ENCODE assay signal across 32 cellular contexts in the genomic region with DNA sequence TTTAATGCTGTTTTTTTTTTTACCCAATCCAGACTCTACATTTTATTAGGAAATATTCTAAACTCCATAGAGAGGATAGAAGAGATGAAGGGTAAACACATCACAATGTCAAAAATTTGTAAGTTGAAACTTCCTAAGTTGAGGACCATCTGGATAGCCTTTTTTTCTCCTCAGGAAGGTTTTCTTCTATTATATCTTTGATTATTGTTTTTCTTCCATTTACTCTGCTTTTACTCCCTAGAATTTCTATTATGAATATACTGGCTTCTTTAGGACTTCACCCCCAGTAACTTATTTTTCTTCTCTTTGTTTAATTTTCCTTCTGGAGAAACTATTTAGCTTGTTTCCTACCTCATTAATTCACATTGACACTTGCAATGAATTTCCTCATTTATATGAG.
"Had no signal": no experiment of that assay in that cellular context is flagged by ENCODE, and none has a peak within 500 bp of the region (broad histone marks: within the 10 kb centered on the region; RNA-seq: fewer than 3 reads in every experiment).

No MANE protein-coding gene starts in this region.

- DNase-seq: activated B cell treated with CpG ODN at 0.5 μM for 24 hours; activated CD4-positive, alpha-beta memory T cell treated with anti-CD3 and anti-CD28 coated beads for 36 hours; activated CD4-positive, alpha-beta T cell treated with anti-CD3 and anti-CD28 coated beads for 4 hours; activated CD4-positive, alpha-beta T cell treated with anti-CD3 and anti-CD28 coated beads, Interleukin-2, amount 10 ng/mL, durations not matched to agents 24 days and 14 days; activated CD4-positive, alpha-beta T cell treated with anti-CD3 and anti-CD28 coated beads, Interleukin-2, amount 50 U/mL, for 1 hour; activated CD4-positive, alpha-beta T cell treated with anti-CD3 and anti-CD28 coated beads, Interleukin-2, amount 50 U/mL, for 4 hours; activated CD4-positive, CD25-positive, alpha-beta regulatory T cell treated with anti-CD3 and anti-CD28 coated beads, Interleukin-2, amount 50 U/mL, for 72 hours; activated CD8-positive, alpha-beta memory T cell treated with anti-CD3 and anti-CD28 coated beads, Interleukin-2, amount 50 U/mL, for 4 hours; activated CD8-positive, alpha-beta T cell treated with anti-CD3 and anti-CD28 coated beads for 36 hours; activated effector memory CD4-positive, alpha-beta T cell treated with anti-CD3 and anti-CD28 coated beads, Interleukin-2, amount 50 U/mL, for 16 hours; activated gamma-delta T cell treated with Interleukin-2 at 50 U/mL for 16 hours; activated naive CD4-positive, alpha-beta T cell; activated naive CD4-positive, alpha-beta T cell treated with anti-CD3 and anti-CD28 coated beads for 36 hours; activated naive CD4-positive, alpha-beta T cell treated with anti-CD3 and anti-CD28 coated beads, Interleukin-2, amount 50 U/mL, for 16 hours; activated naive CD8-positive, alpha-beta T cell treated with anti-CD3 and anti-CD28 coated beads for 36 hours; activated T-cell treated with anti-CD3 and anti-CD28 coated beads for 4 hours; activated T-cell treated with anti-CD3 and anti-CD28 coated beads, Interleukin-2, amount 50 U/mL, for 1 hour; activated T-cell treated with anti-CD3 and anti-CD28 coated beads, Interleukin-2, amount 50 U/mL, for 4 hours; activated T-cell treated with anti-CD3 and anti-CD28 coated beads, Interleukin-2, amount 50 U/mL, for 72 hours; adrenal gland; amniotic stem cell; aorta; caudate nucleus; cerebellar nuclear complex; T-helper 1 cell; T-helper 2 cell; T-helper 9 cell had no signal

- FAIRE-seq: astrocyte, bronchial epithelial cell, TTC549 had no signal

- H3K36me3 ChIP-seq: adrenal gland, cardiac muscle cell had no signal

- H3K4me1 ChIP-seq: adrenal gland had no signal

- H3K4me3 ChIP-seq: adrenal gland, cardiac muscle cell had no signal

- H3K27ac ChIP-seq: adrenal gland, cardiac muscle cell, VCaP had no signal

- H3K27me3 ChIP-seq: adrenal gland, cardiac muscle cell had no signal
